Comparison of ENCODE assay signal across 12 cellular contexts in the genomic region with DNA sequence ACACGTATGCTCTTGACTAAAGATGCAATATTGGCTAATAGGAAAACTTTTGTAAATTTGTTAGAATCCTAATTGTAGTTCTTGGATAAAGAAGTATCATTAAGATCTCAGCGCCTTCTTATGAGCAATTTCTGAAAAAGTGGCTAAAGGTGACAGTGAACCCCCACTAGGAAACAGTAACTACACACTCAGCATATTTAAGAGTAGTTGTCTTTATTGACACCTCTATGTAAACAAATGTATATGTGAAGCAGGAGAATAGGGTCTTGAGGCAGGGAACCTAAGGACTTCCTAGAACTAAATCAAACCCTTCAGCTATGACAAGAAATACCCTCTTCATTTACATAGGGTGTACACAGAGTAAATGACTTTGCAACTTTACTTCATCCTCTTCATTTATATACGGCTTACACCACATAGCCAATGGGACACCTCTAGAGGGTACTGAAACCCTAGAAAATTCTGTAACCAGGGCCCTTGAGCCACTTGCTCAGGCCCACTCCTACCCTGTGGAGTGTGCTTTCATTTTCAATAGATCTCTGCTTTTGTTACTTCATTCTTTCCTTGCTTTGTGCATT.
DNase-seq lines count a peak whose midpoint lies in the region; ATAC-seq lines count a peak whose summit lies in the region.
"Had no signal": no experiment of that assay in that cellular context is flagged by ENCODE, and none has a peak within 500 bp of the region (broad histone marks: within the 10 kb centered on the region; RNA-seq: fewer than 3 reads in every experiment).

No MANE protein-coding gene starts in this region.

- H3K4me1 Mint-ChIP-seq in stimulated activated memory B cell treated with anti-CD40 and anti-IgM and Interleukin-4, amounts not matched to agents 10 μg/mL and 1 μg/mL and 100 μg/mL, for 72 hours = peaks cover 37% of the 10 kb centered on the region

- H3K27me3 Mint-ChIP-seq in stimulated activated memory B cell treated with anti-CD40 and anti-IgM and Interleukin-4, amounts not matched to agents 10 μg/mL and 1 μg/mL and 100 μg/mL, for 72 hours = no peaks in the 10 kb centered on the region
- H3K27me3 Mint-ChIP-seq: activated CD8-positive, alpha-beta memory T cell treated with anti-CD3 and anti-CD28 coated beads, Interleukin-2, amount 10 ng/mL, durations not matched to agents 7 days and 5 days had no signal

- no peaks in the 10 kb centered on the region for H3K9me3 Mint-ChIP-seq in stimulated activated memory B cell treated with anti-CD40 and anti-IgM and Interleukin-4, amounts not matched to agents 10 μg/mL and 1 μg/mL and 100 μg/mL, for 72 hours

- ATAC-seq in GM21786 (IDR thresholded peaks at IDR 0.05; ENCODE audit: unreplicated experiment) (peak; percentile 42), HG03442 (IDR thresholded peaks at IDR 0.05; ENCODE audit: unreplicated experiment) (peak; percentile 18), HG03108 (IDR thresholded peaks at IDR 0.05; ENCODE audit: unreplicated experiment) (no peak)
- peak; percentile 50 for ATAC-seq in stimulated activated memory B cell treated with anti-CD40 and anti-IgM and Interleukin-4, amounts not matched to agents 10 μg/mL and 1 μg/mL and 100 μg/mL, for 72 hours
- ATAC-seq: activated CD8-positive, alpha-beta memory T cell treated with anti-CD3 and anti-CD28 coated beads, Interleukin-2, amount 10 ng/mL, durations not matched to agents 7 days and 5 days had no signal

- peak overlapping the region; percentile 67 for H3K27ac Mint-ChIP-seq in stimulated activated memory B cell treated with anti-CD40 and anti-IgM and Interleukin-4, amounts not matched to agents 10 μg/mL and 1 μg/mL and 100 μg/mL, for 72 hours
- H3K27ac Mint-ChIP-seq: activated CD8-positive, alpha-beta memory T cell treated with anti-CD3 and anti-CD28 coated beads, Interleukin-2, amount 10 ng/mL, durations not matched to agents 7 days and 5 days had no signal

- H3K36me3 Mint-ChIP-seq in stimulated activated memory B cell treated with anti-CD40 and anti-IgM and Interleukin-4, amounts not matched to agents 10 μg/mL and 1 μg/mL and 100 μg/mL, for 72 hours = peaks cover 37% of the 10 kb centered on the region

- DNase-seq in NOMO-1 treated with DMSO at 0.1 percent for 48 hours (lab: John Stamatoyannopoulos, UW; ENCODE audit: unreplicated experiment) = peak; percentile 66
- DNase-seq in NOMO-1 treated with dmso at 0.1 percent for 144 hours (lab: John Stamatoyannopoulos, UW; ENCODE audit: unreplicated experiment) = no peak
- DNase-seq in NCI-H2227 treated with DMSO at 0.1 percent for 48 hours (lab: John Stamatoyannopoulos, UW) = no peak
- no peak for DNase-seq in NCI-H1930 (lab: John Stamatoyannopoulos, UW)
- DNase-seq: activated CD8-positive, alpha-beta memory T cell treated with anti-CD3 and anti-CD28 coated beads, Interleukin-2, amount 10 ng/mL, durations not matched to agents 7 days and 5 days; dermis blood vessel endothelial cell; NCI-H2171; substantia nigra had no signal

- H3K4me3 Mint-ChIP-seq in stimulated activated memory B cell treated with anti-CD40 and anti-IgM and Interleukin-4, amounts not matched to agents 10 μg/mL and 1 μg/mL and 100 μg/mL, for 72 hours = peak overlapping the region; percentile 12
- H3K4me3 Mint-ChIP-seq: activated CD8-positive, alpha-beta memory T cell treated with anti-CD3 and anti-CD28 coated beads, Interleukin-2, amount 10 ng/mL, durations not matched to agents 7 days and 5 days had no signal
